Comparison of ENCODE assay signal across 8 cellular contexts in the genomic region with DNA sequence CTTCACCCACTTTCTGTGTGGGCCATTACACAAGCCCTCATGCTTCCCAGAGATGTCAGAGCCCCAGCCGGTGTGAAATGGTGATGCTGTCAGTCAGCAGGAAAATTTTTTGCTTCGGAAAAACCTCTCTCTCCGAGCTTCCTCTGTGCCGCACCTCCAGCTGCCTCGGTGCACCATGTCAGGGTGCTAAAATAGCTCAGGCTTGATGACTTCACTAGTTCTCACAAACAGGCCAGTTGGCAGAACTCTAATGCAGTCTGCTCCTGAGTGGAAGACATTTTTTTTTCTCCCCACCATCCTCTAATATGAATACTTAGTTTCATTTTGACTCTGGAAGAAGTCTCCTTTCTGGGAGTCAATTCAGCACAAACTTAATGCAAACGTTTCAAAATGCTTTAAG.
A peak's percentile ranks its signal among the peaks of the same experiment; 100 is the strongest.
DNase-seq lines count a peak whose midpoint lies in the region; ATAC-seq and TF ChIP-seq lines count a peak whose summit lies in the region.

No MANE protein-coding gene starts in this region.

- no peak overlapping the region for H3K9ac ChIP-seq in Loucy (ENCODE audit: low read depth, low read length, poor library complexity, severe bottlenecking)

- H3K4me3 ChIP-seq in GM06990 (replicated peaks; ENCODE audit: low read depth, low read length): peak overlapping the region; percentile 48
- H3K4me3 ChIP-seq in Loucy (ENCODE audit: low read length, poor library complexity, severe bottlenecking): peak overlapping the region; percentile 57
- no peak overlapping the region for H3K4me3 ChIP-seq in body of pancreas

- H3K4me3 Mint-ChIP-seq in mesothelial cell of epicardium (peak overlapping the region; percentile 37), type B pancreatic cell (peak overlapping the region; percentile 55)

- H3K27me3 ChIP-seq in GM06990 (replicated peaks; ENCODE audit: control insufficient read depth, insufficient read depth, low read length) (no peaks in the 10 kb centered on the region), Loucy (ENCODE audit: insufficient read depth, low read length, poor library complexity, severe bottlenecking) (no peaks in the 10 kb centered on the region), body of pancreas (no peaks in the 10 kb centered on the region)

- ATAC-seq in GM21529 (IDR thresholded peaks at IDR 0.05; ENCODE audit: unreplicated experiment) (peak; percentile 80), body of pancreas (peak; percentile 24)

- H3K79me2 ChIP-seq in Loucy (ENCODE audit: insufficient read depth, low read length): peaks cover 72% of the 10 kb centered on the region

- TF ChIP-seq CTCF in GM06990 (IDR thresholded peaks at IDR 0.05; ENCODE audit: insufficient read depth, low read length, poor library complexity, severe bottlenecking): no peak
- no peak for TF ChIP-seq CTCF in Loucy (conservative IDR thresholded peaks at IDR 0.05; ENCODE audit: low read length)
- no peak for TF ChIP-seq CTCF in body of pancreas (IDR thresholded peaks at IDR 0.05)
- no peak for TF ChIP-seq CTCF in mesothelial cell of epicardium (IDR thresholded peaks at IDR 0.05; ENCODE audit: unreplicated experiment)
- TF ChIP-seq CTCF in type B pancreatic cell (conservative IDR thresholded peaks at IDR 0.05): no peak

- peaks cover 18% of the 10 kb centered on the region for H3K36me3 Mint-ChIP-seq in mesothelial cell of epicardium
- peaks cover 23% of the 10 kb centered on the region for H3K36me3 Mint-ChIP-seq in type B pancreatic cell

- DNase-seq in GM06990 (ENCODE audit: extremely low read depth, insufficient read length): peak; percentile 53
- DNase-seq in body of pancreas: peak in 2 of 4 donors; percentile 13 to 31
- DNase-seq in mesothelial cell of epicardium (ENCODE audit: low spot score in 2 of 2, unreplicated experiment in 2 of 2): no peak
- no peak for DNase-seq in type B pancreatic cell (ENCODE audit: extremely low spot score, unreplicated experiment)
- DNase-seq in H4 (ENCODE audit: low spot score): no peak
- DNase-seq in NCI-H1048 (lab: John Stamatoyannopoulos, UW): no peak

- no peak overlapping the region for H2AFZ ChIP-seq in Loucy (ENCODE audit: low read length)

- H3K4me1 ChIP-seq in Loucy (ENCODE audit: insufficient read depth, low read length, poor library complexity, severe bottlenecking): peaks cover 38% of the 10 kb centered on the region
- no peaks in the 10 kb centered on the region for H3K4me1 ChIP-seq in body of pancreas

- peaks cover 34% of the 10 kb centered on the region for H4K20me1 ChIP-seq in Loucy (ENCODE audit: insufficient read depth, low read length, poor library complexity, severe bottlenecking)

- H3K27ac Mint-ChIP-seq in mesothelial cell of epicardium (peak overlapping the region; percentile 89), type B pancreatic cell (peak overlapping the region; percentile 42)

- H3K9me2 ChIP-seq in Loucy (replicated peaks; ENCODE audit: low read depth, low read length): no peaks in the 10 kb centered on the region

- no peaks in the 10 kb centered on the region for H3K9me3 ChIP-seq in Loucy (ENCODE audit: insufficient read depth, low read depth, low read length)
- H3K9me3 ChIP-seq in body of pancreas: no peaks in the 10 kb centered on the region

- H3K4me2 ChIP-seq in Loucy (ENCODE audit: low read depth, low read length, poor library complexity, severe bottlenecking): peak overlapping the region; percentile 63

- H3K27me3 Mint-ChIP-seq in mesothelial cell of epicardium (ENCODE audit: low read depth) (no peaks in the 10 kb centered on the region), type B pancreatic cell (no peaks in the 10 kb centered on the region)

- intact Hi-C loops in body of pancreas (cut with DNase I): no loop called here

- 47 to 62% methylated on average over 6 of the region's 6 CpGs for WGBS in body of pancreas, 2 donors

- peaks cover 51% of the 10 kb centered on the region for H3K4me1 Mint-ChIP-seq in mesothelial cell of epicardium
- H3K4me1 Mint-ChIP-seq in type B pancreatic cell (ENCODE audit: unreplicated experiment): peaks cover 35% of the 10 kb centered on the region

- TF ChIP-seq POLR2A in body of pancreas (IDR thresholded peaks at IDR 0.05): no peak

- peaks cover 14% of the 10 kb centered on the region for H3K9me3 Mint-ChIP-seq in mesothelial cell of epicardium
- H3K9me3 Mint-ChIP-seq in type B pancreatic cell: peaks cover 10% of the 10 kb centered on the region

- no peaks in the 10 kb centered on the region for H3K36me3 ChIP-seq in GM06990 (ENCODE audit: control insufficient read depth, insufficient read depth, low read length)
- no peaks in the 10 kb centered on the region for H3K36me3 ChIP-seq in Loucy (ENCODE audit: insufficient read depth, low read length)
- no peaks in the 10 kb centered on the region for H3K36me3 ChIP-seq in body of pancreas (replicated peaks in 1 of 2; ENCODE audit: insufficient read depth in 1 of 2, low read depth in 2 of 2)

- H3K27ac ChIP-seq in body of pancreas: peak overlapping the region in 1 of 4 donors; percentile 19

- peaks cover 8% of the 10 kb centered on the region; the same call in 1 of the 2 replicates for H3F3A ChIP-seq in Loucy (ENCODE audit: low read depth)

Comparison
In these comparisons a context has a peak if more than half of its experiments do, and no peak if none do; other contexts are left out.
1. H3K4me3 ChIP-seq: peak in GM06990 (single experiment) and Loucy (single experiment); none in body of pancreas (0 of 2).